Comparison of ENCODE assay signal across 9 cellular contexts in the genomic region with DNA sequence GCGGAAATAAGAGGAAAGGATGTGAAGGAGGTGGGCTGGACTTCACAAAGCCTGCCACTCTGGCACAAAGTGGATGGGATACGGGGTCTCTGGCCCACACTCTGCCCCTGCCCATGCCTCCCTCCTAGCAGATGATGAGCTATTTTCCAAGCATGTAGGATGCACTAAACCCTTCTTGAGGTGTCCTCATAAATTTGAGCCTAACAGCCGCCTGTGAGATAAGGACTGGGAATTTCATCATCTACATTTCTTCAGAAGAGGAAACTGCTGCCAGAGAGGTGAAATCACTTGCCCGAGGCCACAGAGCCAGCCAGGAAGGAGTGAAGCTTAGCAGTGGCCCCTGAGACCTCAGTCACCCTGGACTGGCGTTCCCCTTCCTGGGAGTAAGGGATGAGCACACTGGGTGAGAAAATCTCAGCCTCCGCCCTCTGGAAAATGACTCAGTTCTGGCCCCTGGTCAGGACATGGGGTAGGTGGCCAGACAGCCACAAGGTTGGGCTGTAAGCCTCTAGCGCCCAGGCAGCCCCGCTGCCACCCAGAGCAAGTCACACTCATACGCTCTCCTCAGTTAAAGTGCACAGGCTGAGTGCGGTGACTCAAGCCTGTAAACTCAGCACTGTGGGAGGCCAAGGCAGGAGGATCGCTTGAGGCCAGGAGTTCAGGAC. TPM values are rescaled to one million over a fixed set of nuclear protein-coding genes. Genes with fewer than 3 reads are reported as not detected.
A peak's percentile ranks its signal among the peaks of the same experiment; 100 is the strongest.
DNase-seq lines count a peak whose midpoint lies in the region; ATAC-seq and TF ChIP-seq lines count a peak whose summit lies in the region.
"Had no signal": no experiment of that assay in that cellular context is flagged by ENCODE, and none has a peak within 500 bp of the region (broad histone marks: within the 10 kb centered on the region; RNA-seq: fewer than 3 reads in every experiment).

No MANE protein-coding gene starts in this region.

- H3K9me3 ChIP-seq in BE2C: no peaks in the 10 kb centered on the region
- no peaks in the 10 kb centered on the region for H3K9me3 ChIP-seq in MG63
- H3K9me3 ChIP-seq in body of pancreas: no peaks in the 10 kb centered on the region
- H3K9me3 ChIP-seq in lung (ENCODE audit: control insufficient read depth in 2 of 2, insufficient read depth in 1 of 2, low read length in 1 of 2): no peaks in the 10 kb centered on the region

- H3K27me3 ChIP-seq in BE2C (no peaks in the 10 kb centered on the region), MG63 (no peaks in the 10 kb centered on the region), body of pancreas (no peaks in the 10 kb centered on the region), lung (ENCODE audit: control insufficient read depth, insufficient read depth) (no peaks in the 10 kb centered on the region)

- H3K27ac ChIP-seq in body of pancreas (no peak overlapping the region), lung (ENCODE audit: low read depth in 1 of 2, low read length in 1 of 2) (peak overlapping the region in 1 of 2 donors; percentile 74)

- intact Hi-C loops in body of pancreas (cut with DNase I): no loop called here

- no peak for TF ChIP-seq POLR2A in body of pancreas (IDR thresholded peaks at IDR 0.05)

- H3K36me3 ChIP-seq in BE2C (no peaks in the 10 kb centered on the region), MG63 (no peaks in the 10 kb centered on the region), body of pancreas (replicated peaks in 1 of 2; ENCODE audit: insufficient read depth in 1 of 2, low read depth in 2 of 2) (no peaks in the 10 kb centered on the region), lung (ENCODE audit: control insufficient read depth in 2 of 2, insufficient read depth in 2 of 2, low read length in 2 of 2) (no peaks in the 10 kb centered on the region)

- no peak overlapping the region for H3K4me3 ChIP-seq in BE2C (ENCODE audit: low read depth, low read length)
- no peak overlapping the region for H3K4me3 ChIP-seq in MG63
- H3K4me3 ChIP-seq in body of pancreas: no peak overlapping the region
- H3K4me3 ChIP-seq in lung: no peak overlapping the region

- DNase-seq in BE2C (peak; percentile 48), MG63 (peak; percentile 97), body of pancreas (peak in 1 of 4 donors; percentile 22), lung (ENCODE audit: low spot score) (peak; percentile 39), nucleus accumbens (lab: John Stamatoyannopoulos, UW) (no peak)
- DNase-seq in stimulated activated naive CD4-positive, alpha-beta T cell treated with Interleukin-2 at 50 U/mL for 16 hours (lab: John Stamatoyannopoulos, UW): no peak
- DNase-seq: activated gamma-delta T cell treated with Interleukin-2 at 50 U/mL for 16 hours had no signal

- WGBS in body of pancreas, 2 donors: 57 to 73% methylated on average over 5 to 11 of the region's 11 CpGs
- WGBS in lung, 2 donors: 66 to 70% methylated on average over 11 of the region's 11 CpGs

- H3K4me1 ChIP-seq in BE2C (peaks cover 15% of the 10 kb centered on the region), body of pancreas (no peaks in the 10 kb centered on the region), lung (ENCODE audit: control insufficient read depth in 2 of 2, insufficient read depth in 2 of 2, low read length in 2 of 2) (peaks cover 2 to 12% of the 10 kb centered on the region in 2 donors)

- ATAC-seq in body of pancreas (peak; percentile 26), lung (ENCODE audit: insufficient read depth, low FRiP score) (peak; percentile 61), GM21717 (IDR thresholded peaks at IDR 0.05; ENCODE audit: unreplicated experiment) (no peak), HG03442 (IDR thresholded peaks at IDR 0.05; ENCODE audit: unreplicated experiment) (no peak)

- no peak for TF ChIP-seq CTCF in BE2C (IDR thresholded peaks at IDR 0.05; ENCODE audit: low read depth, low read length)
- no peak for TF ChIP-seq CTCF in body of pancreas (IDR thresholded peaks at IDR 0.05)
- no peak for TF ChIP-seq CTCF in lung (IDR thresholded peaks at IDR 0.05; ENCODE audit: control extremely low read depth, extremely low read depth)

RNA-seq across cellular contexts. Expression of gene MB, which starts 27.9 kb away (rescaled TPM):
- not detected for polyA plus RNA-seq in BE2C (2012; ENCODE audit: insufficient read depth, insufficient read length, low read depth)
- total RNA-seq in MG63 (2014; rRNA removed; shearing (Covaris generic); ENCODE audit: low replicate concordance): 2.3 and 6.3 TPM in 2 replicates
- total RNA-seq in body of pancreas: 1 to 10 TPM in 1 of 2 donors, not detected in 1; 1.3 TPM
- 1 to 10 TPM; 1.5 to 2.0 TPM for total RNA-seq in lung
- 1 to 10 TPM; 1.3 to 3.1 TPM for polyA plus RNA-seq in lung

RNA-seq across cellular contexts. Expression of gene RASD2, which starts 48.6 kb away (rescaled TPM):
- not detected for polyA plus RNA-seq in BE2C (2012; ENCODE audit: insufficient read depth, insufficient read length, low read depth)
- 0.56 TPM in 1 of 2 replicates, not detected in the other for total RNA-seq in MG63 (2014; rRNA removed; shearing (Covaris generic); ENCODE audit: low replicate concordance)
- total RNA-seq in body of pancreas (1 to 10 TPM in 1 of 2 donors, under 1 TPM in 1; 0.26 to 3.6 TPM), lung (1 to 10 TPM in 1 of 2 donors, under 1 TPM in 1; 0.14 to 1.1 TPM)
- under 1 TPM; 0.40 to 0.47 TPM for polyA plus RNA-seq in lung

RNA-seq across cellular contexts. Expression of gene APOL6, which starts 59.0 kb away (rescaled TPM):
- 0.09 TPM for polyA plus RNA-seq in BE2C (2012; ENCODE audit: insufficient read depth, insufficient read length, low read depth)
- 8.5 and 9.9 TPM in 2 replicates for total RNA-seq in MG63 (2014; rRNA removed; shearing (Covaris generic); ENCODE audit: low replicate concordance)
- total RNA-seq in body of pancreas (1 to 10 TPM; 6.0 to 7.9 TPM), lung (10 to 100 TPM; 31.1 to 34.1 TPM)
- 10 to 100 TPM in 1 of 2 donors, 1 to 10 TPM in 1; 9.6 to 13.6 TPM for polyA plus RNA-seq in lung

Comparison
In these comparisons a context has a peak if more than half of its experiments do, and no peak if none do; other contexts are left out.
1. DNase-seq: peak in BE2C (single experiment), MG63 (single experiment) and lung (single experiment); none in nucleus accumbens (0 of 56) and stimulated activated naive CD4-positive, alpha-beta T cell treated with Interleukin-2 at 50 U/mL for 16 hours (single experiment).
2. ATAC-seq: peak in body of pancreas (single experiment) and lung (single experiment); none in GM21717 (single experiment) and HG03442 (single experiment).